In genomic region chr2:37890893-37891495, GRCh38 we compare ENCODE assay signal across 8 cellular contexts. TPM values are rescaled to one million over a fixed set of nuclear protein-coding genes. Genes with fewer than 3 reads are reported as not detected.
A peak's percentile ranks its signal among the peaks of the same experiment; 100 is the strongest.
DNase-seq lines count a peak whose midpoint lies in the region; ATAC-seq and TF ChIP-seq lines count a peak whose summit lies in the region.

No MANE protein-coding gene starts in this region.

- H3K27ac ChIP-seq in SJSA1 (no peak overlapping the region), upper lobe of right lung (no peak overlapping the region)

- H3K4me1 Mint-ChIP-seq in glutamatergic neuron (ENCODE audit: low read depth, unreplicated experiment) = no peaks in the 10 kb centered on the region

- H3K27me3 Mint-ChIP-seq in glutamatergic neuron (ENCODE audit: unreplicated experiment) = no peaks in the 10 kb centered on the region

- H3K27me3 ChIP-seq in SJSA1 (replicated peaks) = no peaks in the 10 kb centered on the region
- no peaks in the 10 kb centered on the region for H3K27me3 ChIP-seq in upper lobe of right lung

- H3K36me3 Mint-ChIP-seq in glutamatergic neuron (ENCODE audit: unreplicated experiment) = no peaks in the 10 kb centered on the region

- H3K36me3 ChIP-seq in SJSA1 = no peaks in the 10 kb centered on the region
- no peaks in the 10 kb centered on the region for H3K36me3 ChIP-seq in upper lobe of right lung

- H3K9me3 Mint-ChIP-seq in glutamatergic neuron (ENCODE audit: unreplicated experiment) = no peaks in the 10 kb centered on the region

- intact Hi-C loops in posterior cingulate gyrus (cut with DNase I) = loop anchor here (10.0 kb wide), 1 partner anchor 384 kb away; no protein-coding TSS in a partner anchor
- intact Hi-C loops in upper lobe of right lung (cut with DNase I) = no loop called here

- H3K4me3 ChIP-seq in SJSA1 (no peak overlapping the region), upper lobe of right lung (no peak overlapping the region)

- no peak overlapping the region for H3K4me3 Mint-ChIP-seq in glutamatergic neuron (ENCODE audit: unreplicated experiment)

- TF ChIP-seq CTCF in glutamatergic neuron (IDR thresholded peaks at IDR 0.05; ENCODE audit: partially characterized antibody, unreplicated experiment) (peak; percentile 78), upper lobe of right lung (IDR thresholded peaks at IDR 0.05) (peak; percentile 84)

- peak; percentile 91 for ATAC-seq in upper lobe of right lung

- DNase-seq in NCI-H524 (lab: John Stamatoyannopoulos, UW) (peak; percentile 11 to 72), NCI-H524 treated with DMSO at 0.1 percent for 48 hours (lab: John Stamatoyannopoulos, UW) (no peak), LHCN-M2 (ENCODE audit: low read depth) (peak; percentile 65), SJSA1 (ENCODE audit: low read depth in 1 of 2, low spot score in 2 of 2) (peak; percentile 71 to 79), glutamatergic neuron (peak; percentile 83), posterior cingulate gyrus (peak in 9 of 10 donors; percentile 31 to 93 (median 67)), upper lobe of right lung (peak; percentile 85)
- peak; percentile 70 for DNase-seq in activated naive CD4-positive, alpha-beta T cell treated with Interleukin-2 at 50 U/mL for 16 hours

- H3K4me1 ChIP-seq in SJSA1 (replicated peaks) (peaks cover 37% of the 10 kb centered on the region), upper lobe of right lung (peaks cover 26% of the 10 kb centered on the region)

- H3K27ac Mint-ChIP-seq in glutamatergic neuron (ENCODE audit: unreplicated experiment) = no peak overlapping the region

- H3K9me3 ChIP-seq in SJSA1 (replicated peaks) (no peaks in the 10 kb centered on the region), upper lobe of right lung (no peaks in the 10 kb centered on the region)

RNA-seq across cellular contexts. Expression of gene RMDN2, which starts 34.1 kb away (rescaled TPM):
- 4.9 and 6.5 TPM in 2 replicates for total RNA-seq in LHCN-M2 (2014; rRNA removed)
- polyA plus RNA-seq in LHCN-M2 (2012) = 2.6 TPM
- 17.6 and 20.8 TPM in 2 replicates for total RNA-seq in SJSA1 (2014; rRNA removed; shearing (Covaris generic))
- 5.5 TPM for total RNA-seq in glutamatergic neuron (ENCODE audit: unreplicated experiment)
- 23.1 TPM for total RNA-seq in upper lobe of right lung
